In the genomic region with DNA sequence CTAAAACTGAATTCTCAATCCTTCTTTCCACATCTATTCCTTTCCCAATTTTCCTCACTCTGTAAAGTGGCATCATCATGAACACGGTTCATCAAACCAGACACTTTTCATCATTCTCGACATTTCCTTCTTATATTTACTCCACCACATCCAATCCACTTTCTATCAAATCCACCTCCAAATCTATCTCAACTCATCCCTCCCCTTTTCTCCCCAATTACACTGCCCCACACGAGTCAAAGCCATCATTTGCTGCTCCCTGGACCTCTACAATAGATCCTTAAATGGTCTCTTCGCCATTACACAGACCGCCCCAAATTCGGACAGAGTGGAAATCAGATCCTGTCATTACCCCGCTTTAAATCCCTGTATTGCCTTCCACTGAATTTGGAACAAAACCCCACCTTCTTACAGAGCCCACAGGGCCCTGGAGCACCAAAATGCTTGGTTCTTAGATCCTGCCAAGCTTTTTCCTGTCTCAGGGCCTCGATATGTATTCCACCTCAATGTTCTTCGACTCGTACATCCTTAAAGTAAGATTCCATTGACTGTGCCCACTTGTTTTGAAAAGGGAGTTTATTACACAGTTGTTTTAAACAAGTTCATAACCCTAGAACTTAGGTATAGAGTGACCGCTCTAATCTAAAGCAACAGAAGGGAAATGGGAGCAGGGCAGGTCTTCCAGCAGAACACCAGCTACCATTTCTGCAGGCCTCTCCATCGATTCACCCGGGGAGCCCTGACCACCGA, we compare ENCODE assay signal across 8 cellular contexts. TPM values are rescaled to one million over a fixed set of nuclear protein-coding genes. Genes with fewer than 3 reads are reported as not detected.
DNase-seq lines count a peak whose midpoint lies in the region; ATAC-seq, FAIRE-seq and TF ChIP-seq lines count a peak whose summit lies in the region.

No MANE protein-coding gene starts in this region.

- H3K36me3 ChIP-seq in body of pancreas (replicated peaks in 1 of 2; ENCODE audit: insufficient read depth in 1 of 2, low read depth in 2 of 2) = no peaks in the 10 kb centered on the region
- no peaks in the 10 kb centered on the region for H3K36me3 ChIP-seq in upper lobe of right lung

- WGBS in body of pancreas, 2 donors = 49 to 55% methylated on average over 14 of the region's 14 CpGs

- H3K4me3 ChIP-seq in body of pancreas (peak overlapping the region; percentile 37 to 79), upper lobe of right lung (peak overlapping the region; percentile 78)

- TF ChIP-seq POLR2A in body of pancreas (IDR thresholded peaks at IDR 0.05) = no peak
- TF ChIP-seq POLR2A in H54 (IDR thresholded peaks at IDR 0.05; ENCODE audit: low read depth, low read length) = no peak

- intact Hi-C loops in body of pancreas (cut with DNase I) (no loop called here), upper lobe of right lung (cut with DNase I) (no loop called here)

- H3K27ac ChIP-seq in body of pancreas (peak overlapping the region; percentile 86 to 94 (median 92)), upper lobe of right lung (peak overlapping the region; percentile 97)

- no peak for ATAC-seq in body of pancreas
- ATAC-seq in upper lobe of right lung = no peak
- ATAC-seq in GM19351 (IDR thresholded peaks at IDR 0.05; ENCODE audit: unreplicated experiment) = no peak

- H3K27me3 ChIP-seq in body of pancreas (no peaks in the 10 kb centered on the region), upper lobe of right lung (no peaks in the 10 kb centered on the region)

- TF ChIP-seq CTCF in body of pancreas (IDR thresholded peaks at IDR 0.05) = no peak
- TF ChIP-seq CTCF in upper lobe of right lung (IDR thresholded peaks at IDR 0.05) = no peak

- no peak for FAIRE-seq in H54 (lab: Jason Lieb, UNC)

- H3K4me1 ChIP-seq in body of pancreas = peaks cover 28% of the 10 kb centered on the region
- peaks cover 25% of the 10 kb centered on the region for H3K4me1 ChIP-seq in upper lobe of right lung

- H3K9me3 ChIP-seq in body of pancreas = peaks cover 0 to 9% (median 0%) of the 10 kb centered on the region in 3 donors
- H3K9me3 ChIP-seq in upper lobe of right lung = no peaks in the 10 kb centered on the region

- peak; percentile 15 for DNase-seq in DMS153 (lab: John Stamatoyannopoulos, UW)
- peak; percentile 24 for DNase-seq in LHCN-M2 (ENCODE audit: low read depth)
- no peak for DNase-seq in body of pancreas
- DNase-seq in medulla oblongata (ENCODE audit: extremely low spot score) = peak; percentile 16
- DNase-seq in upper lobe of right lung = no peak
- DNase-seq in H54 (ENCODE audit: insufficient read length, low spot score) = no peak
- DNase-seq in ecto neural progenitor cell (ENCODE audit: low spot score) = no peak

RNA-seq across cellular contexts. Expression of a gene that starts 0.8 kb away (rescaled TPM):
- total RNA-seq in LHCN-M2 (2014; rRNA removed) (80.1 and 84.1 TPM in 2 replicates), body of pancreas (10 to 100 TPM; 42.8 to 44.8 TPM), upper lobe of right lung (68.9 TPM)
- 87.2 TPM for polyA plus RNA-seq in LHCN-M2 (2012)

Comparison
In these comparisons a context has a peak if more than half of its experiments do, and no peak if none do; other contexts are left out.
1. DNase-seq: peak in DMS153 (single experiment), LHCN-M2 (single experiment) and medulla oblongata (single experiment); none in body of pancreas (0 of 4), upper lobe of right lung (single experiment), H54 (single experiment) and ecto neural progenitor cell (single experiment).